ENCODE assay signal across 9 cellular contexts in genomic region chr2:225025917-225026571, GRCh38. TPM values are rescaled to one million over a fixed set of nuclear protein-coding genes. Genes with fewer than 3 reads are reported as not detected.
DNase-seq lines count a peak whose midpoint lies in the region; ATAC-seq and TF ChIP-seq lines count a peak whose summit lies in the region.
"Had no signal": no experiment of that assay in that cellular context is flagged by ENCODE, and none has a peak within 500 bp of the region (broad histone marks: within the 10 kb centered on the region; RNA-seq: fewer than 3 reads in every experiment).

No MANE protein-coding gene starts in this region.

- H4K20me1 ChIP-seq in MM.1S (ENCODE audit: insufficient read depth, low read length): peaks cover 10% of the 10 kb centered on the region

- no peaks in the 10 kb centered on the region for H3F3A ChIP-seq in MM.1S (ENCODE audit: insufficient read depth, low read length)

- H3K36me3 ChIP-seq in ACC112 (ENCODE audit: insufficient read depth, low read length) (0 out of 2 replicates have a peak, but pooled peaks cover 7% of the 10 kb centered on the region), MM.1S (replicated peaks; ENCODE audit: insufficient read depth, low read length) (no peaks in the 10 kb centered on the region; the same call in 1 of the 2 replicates)
- no peaks in the 10 kb centered on the region for H3K36me3 ChIP-seq in effector memory CD4-positive, alpha-beta T cell (ENCODE audit: control insufficient read depth, insufficient read depth, low read length)

- H3K4me3 ChIP-seq in ACC112 (ENCODE audit: low read depth, low read length) (no peak overlapping the region; the same call in 1 of the 2 replicates), MM.1S (ENCODE audit: low read length) (no peak overlapping the region)
- H3K4me3 ChIP-seq in effector memory CD4-positive, alpha-beta T cell (ENCODE audit: insufficient read depth, low read depth, low read length, poor library complexity, severe bottlenecking): no peak overlapping the region

- no peaks in the 10 kb centered on the region for H3K9me3 Mint-ChIP-seq in T-cell

- H3K27ac Mint-ChIP-seq in T-cell: peak overlapping the region; percentile 76 to 82

- H3K27me3 Mint-ChIP-seq in T-cell: no peaks in the 10 kb centered on the region

- H3K4me3 Mint-ChIP-seq in T-cell: peak overlapping the region; percentile 1 to 39 (median 18)

- H3K9me2 ChIP-seq in MM.1S (replicated peaks; ENCODE audit: insufficient read depth, low read length): no peaks in the 10 kb centered on the region

- no peak overlapping the region for H3K9ac ChIP-seq in MM.1S (ENCODE audit: low read length)

- peak overlapping the region; percentile 67 for H3K27ac ChIP-seq in ACC112 (ENCODE audit: low read depth, low read length)
- no peak overlapping the region for H3K27ac ChIP-seq in effector memory CD4-positive, alpha-beta T cell (ENCODE audit: insufficient read depth, low read length, poor library complexity, severe bottlenecking)
- no peak overlapping the region for H3K27ac ChIP-seq in MM.1S (ENCODE audit: low read length)

- H3K27me3 ChIP-seq in ACC112 (ENCODE audit: insufficient read depth, low read length) (no peaks in the 10 kb centered on the region), MM.1S (replicated peaks; ENCODE audit: insufficient read depth, low read length) (no peaks in the 10 kb centered on the region)
- H3K27me3 ChIP-seq in effector memory CD4-positive, alpha-beta T cell (replicated peaks; ENCODE audit: control insufficient read depth, insufficient read depth, low read length, poor library complexity, severe bottlenecking): no peaks in the 10 kb centered on the region

- H2AFZ ChIP-seq in ACC112 (ENCODE audit: low read length, unreplicated experiment) (no peak overlapping the region), MM.1S (ENCODE audit: low read length) (no peak overlapping the region)

- H3K79me2 ChIP-seq in ACC112 (ENCODE audit: control insufficient read depth, insufficient read depth, low read length, unreplicated experiment) (peaks cover 79% of the 10 kb centered on the region), MM.1S (ENCODE audit: low read length) (peaks cover 94% of the 10 kb centered on the region)

- no peaks in the 10 kb centered on the region for H3K9me3 ChIP-seq in effector memory CD4-positive, alpha-beta T cell (ENCODE audit: control insufficient read depth, low read length)
- H3K9me3 ChIP-seq in MM.1S (replicated peaks; ENCODE audit: insufficient read depth, low read length): no peaks in the 10 kb centered on the region

- peak in 9 of 34 experiments; percentile 4 to 32 (median 14) for DNase-seq in T-cell
- DNase-seq in glomerular visceral epithelial cell (ENCODE audit: extremely low spot score): peak; percentile 71
- no peak for DNase-seq in effector memory CD4-positive, alpha-beta T cell
- DNase-seq in MM.1S: no peak
- DNase-seq: glutamatergic neuron had no signal

- TF ChIP-seq CTCF in MM.1S (IDR thresholded peaks at IDR 0.05; ENCODE audit: low read length): no peak

- no peak overlapping the region for H3K4me2 ChIP-seq in MM.1S (ENCODE audit: low read depth, low read length)

- CTCF ChIA-PET in T-cell (lab: Charles Lee): interaction anchor here (0.6 to 0.7 kb wide), 2 partner anchors 89 to 100 kb away, joined by 3 read pairs; no protein-coding TSS in a partner anchor

- H3K4me1 ChIP-seq in ACC112 (ENCODE audit: control insufficient read depth, insufficient read depth, low read length, unreplicated experiment) (peaks cover 28% of the 10 kb centered on the region), MM.1S (ENCODE audit: low read length) (peaks cover 6% of the 10 kb centered on the region)
- H3K4me1 ChIP-seq in effector memory CD4-positive, alpha-beta T cell (ENCODE audit: control insufficient read depth, insufficient read depth, low read length, poor library complexity, severe bottlenecking): peaks cover 30% of the 10 kb centered on the region

- POLR2A ChIA-PET in T-cell (lab: Charles Lee): interaction anchor here (0.7 to 0.8 kb wide), 2 partner anchors 8 to 77 kb away, joined by 4 read pairs; no protein-coding TSS in a partner anchor

- ATAC-seq in GM21717 (IDR thresholded peaks at IDR 0.05; ENCODE audit: unreplicated experiment) (peak; percentile 43), T-cell (replicated peaks in 1 of 4) (peak; percentile 66 to 92 (median 80)), GM19351 (IDR thresholded peaks at IDR 0.05; ENCODE audit: unreplicated experiment) (no peak), HG03039 (IDR thresholded peaks at IDR 0.05; ENCODE audit: unreplicated experiment) (no peak)

- peaks cover 24% of the 10 kb centered on the region for H3K36me3 Mint-ChIP-seq in T-cell

- H3K4me1 Mint-ChIP-seq in T-cell: peaks cover 79 to 87% (median 86%) of the 10 kb centered on the region in 3 donors

RNA-seq across cellular contexts. Expression of gene DOCK10, which starts 16.2 kb away (rescaled TPM):
- 100 to 1,000 TPM; 206 to 266 (median 235) TPM for total RNA-seq in T-cell

Comparison
In these comparisons a context has a peak if more than half of its experiments do, and no peak if none do; other contexts are left out.
1. ATAC-seq: peak in GM21717 (single experiment) and T-cell (4 of 4); none in GM19351 (single experiment) and HG03039 (single experiment).